In genomic region chr20:51935003-51935358, GRCh38 we compare ENCODE assay signal across 14 cellular contexts.
DNase-seq lines count a peak whose midpoint lies in the region; ATAC-seq, FAIRE-seq and TF ChIP-seq lines count a peak whose summit lies in the region.
"Had no signal": no experiment of that assay in that cellular context is flagged by ENCODE, and none has a peak within 500 bp of the region (broad histone marks: within the 10 kb centered on the region; RNA-seq: fewer than 3 reads in every experiment).

No MANE protein-coding gene starts in this region.

- no peak overlapping the region for H3K4me3 ChIP-seq in Panc1 (ENCODE audit: low read depth in 2 of 2, low read length in 2 of 2)
- H3K4me3 ChIP-seq in endothelial cell of umbilical vein (replicated peaks in 1 of 3; ENCODE audit: insufficient read depth in 1 of 3, low read depth in 1 of 3, low read length in 3 of 3): no peak overlapping the region
- H3K4me3 ChIP-seq in smooth muscle cell: no peak overlapping the region
- H3K4me3 ChIP-seq in SJCRH30: no peak overlapping the region

- no peaks in the 10 kb centered on the region for H3K9me1 ChIP-seq in endothelial cell of umbilical vein (replicated peaks; ENCODE audit: control insufficient read depth, extremely low read depth, insufficient read depth, low read length)

- in situ Hi-C loops in Panc1 (cut with HindIII; ENCODE audit: low pct_unique_long_range_greater_than_20kb, low sequenced_read_pairs): no loop called here

- FAIRE-seq in HTR-8/SVneo (lab: Jason Lieb, UNC): peak; percentile 66
- FAIRE-seq in endothelial cell of umbilical vein (lab: Jason Lieb, UNC): no peak
- FAIRE-seq: RCC 7860 had no signal

- ATAC-seq in Panc1 (0 out of 2 replicates have a peak, but pooled peaks have one; percentile 34), GM21360 (IDR thresholded peaks at IDR 0.05; ENCODE audit: unreplicated experiment) (no peak)
- no peak for ATAC-seq in activated CD8-positive, alpha-beta memory T cell treated with anti-CD3 and anti-CD28 coated beads, Interleukin-2, amount 10 ng/mL, durations not matched to agents 7 days and 5 days

- DNase-seq in HTR-8/SVneo (ENCODE audit: insufficient read length, low spot score): no peak
- no peak for DNase-seq in Panc1 (ENCODE audit: low read depth, low spot score)
- DNase-seq in endothelial cell of umbilical vein (ENCODE audit: low read depth, low spot score): no peak
- no peak for DNase-seq in smooth muscle cell (lab: John Stamatoyannopoulos, UW; ENCODE audit: unreplicated experiment)
- DNase-seq in activated CD8-positive, alpha-beta memory T cell treated with anti-CD3 and anti-CD28 coated beads, Interleukin-2, amount 10 ng/mL, durations not matched to agents 7 days and 5 days: no peak
- no peak for DNase-seq in SJCRH30
- DNase-seq: CD4-positive, alpha-beta T cell; KG1; NCI-H1436; NCI-H510A; Right ventricle myocardium superior had no signal

- no peaks in the 10 kb centered on the region for H3K36me3 ChIP-seq in Panc1 (ENCODE audit: control insufficient read depth, insufficient read depth, low read length)
- no peaks in the 10 kb centered on the region for H3K36me3 ChIP-seq in endothelial cell of umbilical vein (ENCODE audit: control insufficient read depth in 2 of 2, extremely low read depth in 1 of 2, insufficient read depth in 2 of 2, low read length in 2 of 2)
- no peaks in the 10 kb centered on the region for H3K36me3 ChIP-seq in smooth muscle cell (ENCODE audit: low read depth)
- no peaks in the 10 kb centered on the region for H3K36me3 ChIP-seq in SJCRH30

- no peaks in the 10 kb centered on the region for H3F3A ChIP-seq in smooth muscle cell (ENCODE audit: low read depth)

- H3K4me3 Mint-ChIP-seq in activated CD8-positive, alpha-beta memory T cell treated with anti-CD3 and anti-CD28 coated beads, Interleukin-2, amount 10 ng/mL, durations not matched to agents 7 days and 5 days: no peak overlapping the region
- H3K4me3 Mint-ChIP-seq: B cell; CD4-positive, alpha-beta T cell had no signal

- H3K9ac ChIP-seq in endothelial cell of umbilical vein (replicated peaks; ENCODE audit: extremely low read depth, insufficient read depth, low read length) (no peak overlapping the region), smooth muscle cell (ENCODE audit: low read depth) (no peak overlapping the region)

- peaks cover 2% of the 10 kb centered on the region for H3K27me3 Mint-ChIP-seq in activated CD8-positive, alpha-beta memory T cell treated with anti-CD3 and anti-CD28 coated beads, Interleukin-2, amount 10 ng/mL, durations not matched to agents 7 days and 5 days
- H3K27me3 Mint-ChIP-seq: B cell; CD4-positive, alpha-beta T cell had no signal

- no peaks in the 10 kb centered on the region for H3K9me3 ChIP-seq in Panc1 (ENCODE audit: control insufficient read depth, insufficient read depth, low read depth, low read length)
- H3K9me3 ChIP-seq in endothelial cell of umbilical vein (replicated peaks; ENCODE audit: control insufficient read depth, insufficient read depth, low read length): no peaks in the 10 kb centered on the region
- H3K9me3 ChIP-seq in smooth muscle cell (replicated peaks; ENCODE audit: low read depth): no peaks in the 10 kb centered on the region
- no peaks in the 10 kb centered on the region for H3K9me3 ChIP-seq in SJCRH30 (replicated peaks)

- BruUV-seq in Panc1 (replicated peaks; lab: Mats Ljungman, UMichigan) (no TSS peak), endothelial cell of umbilical vein (replicated peaks; lab: Mats Ljungman, UMichigan) (no TSS peak)

- peak overlapping the region; percentile 86 for H3K4me2 ChIP-seq in endothelial cell of umbilical vein (ENCODE audit: insufficient read depth, low read length)
- peak overlapping the region; percentile 57 for H3K4me2 ChIP-seq in smooth muscle cell

- H3K4me1 ChIP-seq in Panc1 (ENCODE audit: control insufficient read depth, insufficient read depth, low read length) (peaks cover 23% of the 10 kb centered on the region), endothelial cell of umbilical vein (ENCODE audit: control insufficient read depth, extremely low read depth, insufficient read depth, low read length) (peaks cover 31% of the 10 kb centered on the region), smooth muscle cell (ENCODE audit: low read depth) (peaks cover 16% of the 10 kb centered on the region), SJCRH30 (no peaks in the 10 kb centered on the region)

- CTCF ChIA-PET in Panc1 (lab: Charles Lee): interaction anchor here (0.5 kb wide), 1 partner anchor 32 kb away, joined by 8 read pairs; no protein-coding TSS in a partner anchor
- CTCF ChIA-PET in endothelial cell of umbilical vein (lab: Charles Lee): interaction anchor here (0.9 to 2.8 kb wide), 3 partner anchors 12 to 126 kb away, joined by 3 to 13 read pairs (median 4); no protein-coding TSS in a partner anchor
- CTCF ChIA-PET in activated CD8-positive, alpha-beta memory T cell treated with anti-CD3 and anti-CD28 coated beads, Interleukin-2, amount 10 ng/mL, durations not matched to agents 7 days and 5 days (lab: Charles Lee): no interaction called here

- H3K36me3 Mint-ChIP-seq in activated CD8-positive, alpha-beta memory T cell treated with anti-CD3 and anti-CD28 coated beads, Interleukin-2, amount 10 ng/mL, durations not matched to agents 7 days and 5 days: no peaks in the 10 kb centered on the region

- no peaks in the 10 kb centered on the region for H3K9me3 Mint-ChIP-seq in activated CD8-positive, alpha-beta memory T cell treated with anti-CD3 and anti-CD28 coated beads, Interleukin-2, amount 10 ng/mL, durations not matched to agents 7 days and 5 days (ENCODE audit: low read depth)
- H3K9me3 Mint-ChIP-seq: CD4-positive, alpha-beta T cell had no signal

- TF ChIP-seq CTCF in Panc1 (IDR thresholded peaks at IDR 0.05): no peak
- no peak for TF ChIP-seq CTCF in endothelial cell of umbilical vein (IDR thresholded peaks at IDR 0.05; ENCODE audit: extremely low read depth in 1 of 2, insufficient read depth in 1 of 2, low read depth in 1 of 2, low read length in 2 of 2)
- no peak for TF ChIP-seq CTCF in smooth muscle cell (IDR thresholded peaks at IDR 0.05; ENCODE audit: borderline replicate concordance, insufficient read depth, poor library complexity, severe bottlenecking)

- H2AFZ ChIP-seq in endothelial cell of umbilical vein (ENCODE audit: low read depth, low read length) (peak overlapping the region; percentile 49), smooth muscle cell (ENCODE audit: low read depth) (no peak overlapping the region)

- peak overlapping the region; percentile 70 for H3K27ac ChIP-seq in Panc1 (ENCODE audit: low read length)
- peak overlapping the region; percentile 63 for H3K27ac ChIP-seq in endothelial cell of umbilical vein (ENCODE audit: insufficient read depth, low read depth, low read length)
- H3K27ac ChIP-seq in smooth muscle cell (ENCODE audit: low read depth): no peak overlapping the region
- no peak overlapping the region for H3K27ac ChIP-seq in SJCRH30

- intact Hi-C loops in Panc1 (cut with micrococcal nuclease; ENCODE audit: unreplicated experiment) (no loop called here), endothelial cell of umbilical vein (cut with micrococcal nuclease) (loop anchor here (2.0 kb wide), 1 partner anchor 24 kb away; no protein-coding TSS in a partner anchor)

- no peak overlapping the region for H3K27ac Mint-ChIP-seq in activated CD8-positive, alpha-beta memory T cell treated with anti-CD3 and anti-CD28 coated beads, Interleukin-2, amount 10 ng/mL, durations not matched to agents 7 days and 5 days
- H3K27ac Mint-ChIP-seq: B cell; CD4-positive, alpha-beta T cell had no signal

- no peaks in the 10 kb centered on the region for H3K4me1 Mint-ChIP-seq in activated CD8-positive, alpha-beta memory T cell treated with anti-CD3 and anti-CD28 coated beads, Interleukin-2, amount 10 ng/mL, durations not matched to agents 7 days and 5 days
- H3K4me1 Mint-ChIP-seq: B cell had no signal

- H3K79me2 ChIP-seq in endothelial cell of umbilical vein (ENCODE audit: control insufficient read depth, insufficient read depth, low read length) (no peaks in the 10 kb centered on the region), smooth muscle cell (ENCODE audit: low read depth) (no peaks in the 10 kb centered on the region)

- POLR2A ChIA-PET in Panc1 (lab: Charles Lee): no interaction called here
- POLR2A ChIA-PET in endothelial cell of umbilical vein (lab: Charles Lee): no interaction called here

- H4K20me1 ChIP-seq in endothelial cell of umbilical vein (replicated peaks; ENCODE audit: control insufficient read depth, extremely low read depth, insufficient read depth, low read length): no peaks in the 10 kb centered on the region
- no peaks in the 10 kb centered on the region for H4K20me1 ChIP-seq in smooth muscle cell (ENCODE audit: low read depth)

- H3K27me3 ChIP-seq in Panc1 (ENCODE audit: control insufficient read depth, insufficient read depth, low read length) (no peaks in the 10 kb centered on the region), endothelial cell of umbilical vein (ENCODE audit: control insufficient read depth in 2 of 2, insufficient read depth in 2 of 2, low read length in 2 of 2) (no peaks in the 10 kb centered on the region), smooth muscle cell (ENCODE audit: low read depth) (no peaks in the 10 kb centered on the region), SJCRH30 (peaks cover 2% of the 10 kb centered on the region; the same call in 1 of the 2 replicates)

- dilution Hi-C loops in endothelial cell of umbilical vein (cut with MboI; ENCODE audit: extremely low pct_ligation_motif_present, low sequenced_read_pairs): no loop called here

- TF ChIP-seq POLR2A in endothelial cell of umbilical vein (IDR thresholded peaks at IDR 0.05; ENCODE audit: low read depth, low read length): no peak

- 79% methylated on average over 4 of the region's 4 CpGs for WGBS in smooth muscle cell (ENCODE audit: low lambda C conversion rate)

TF ChIP-seq in endothelial cell of umbilical vein, 7 proteins besides CTCF, POLR2A, EP300 and RAD21:
- TF ChIP-seq EZH2 (IDR thresholded peaks at IDR 0.05; ENCODE audit: borderline replicate concordance, low read depth, low read length, severe bottlenecking) (no peak), FOS (IDR thresholded peaks at IDR 0.05; ENCODE audit: borderline replicate concordance, insufficient read depth, low read length) (no peak), JUN (IDR thresholded peaks at IDR 0.05; ENCODE audit: borderline replicate concordance, insufficient read depth, insufficient read length, low read depth) (no peak), MYC (IDR thresholded peaks at IDR 0.05; ENCODE audit: low read depth, low read length) (no peak), POLR2AphosphoS5 (IDR thresholded peaks at IDR 0.05; ENCODE audit: insufficient read depth, low read depth, low read length) (no peak), GATA2 (IDR thresholded peaks at IDR 0.05; ENCODE audit: insufficient read depth, insufficient read length, low read depth, low read length) (no peak)
- TF ChIP-seq, protein P1, sequence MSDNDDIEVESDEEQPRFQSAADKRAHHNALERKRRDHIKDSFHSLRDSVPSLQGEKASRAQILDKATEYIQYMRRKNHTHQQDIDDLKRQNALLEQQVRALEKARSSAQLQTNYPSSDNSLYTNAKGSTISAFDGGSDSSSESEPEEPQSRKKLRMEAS (IDR thresholded peaks at IDR 0.05; ENCODE audit: insufficient read depth, insufficient read length): no peak
TF ChIP-seq in endothelial cell of umbilical vein: peak in this region for 0.

Comparison
In these comparisons a context has a peak if more than half of its experiments do, and no peak if none do; other contexts are left out.
1. H3K27ac ChIP-seq: peak in Panc1 (single experiment) and endothelial cell of umbilical vein (single experiment); none in smooth muscle cell (single experiment) and SJCRH30 (single experiment).